8 cellular contexts compared by ENCODE assay signal in genomic region chr3:143119009-143119914, GRCh38. TPM values are rescaled to one million over a fixed set of nuclear protein-coding genes. Genes with fewer than 3 reads are reported as not detected.
DNase-seq lines count a peak whose midpoint lies in the region; ATAC-seq and TF ChIP-seq lines count a peak whose summit lies in the region.

CHST2 (plus strand) TSS chr3:143119771; CDS start chr3:143120817, 1,046 bp downstream.

- peaks cover 25% of the 10 kb centered on the region for H3K4me1 Mint-ChIP-seq in GM23338
- H3K4me1 Mint-ChIP-seq in T-helper 1 cell treated with Interleukin-12 subunit alpha and Interleukin-12 subunit beta and Interleukin-4 antibody, amounts not matched to agents 30 μg/mL and 1 μg/mL, for 36 hours (ENCODE audit: low read depth) = peaks cover 29% of the 10 kb centered on the region

- H3K27ac ChIP-seq in GM23338 (ENCODE audit: low read depth) = peak within 1 kb of the TSS; percentile 87
- no peak within 1 kb of the TSS for H3K27ac ChIP-seq in rectal smooth muscle tissue (ENCODE audit: low read depth, low read length)

- H3K4me2 ChIP-seq in GM23338 = peak within 1 kb of the TSS; percentile 97

- TF ChIP-seq CTCF in GM23338 (conservative IDR thresholded peaks at IDR 0.05; ENCODE audit: low read depth in 2 of 2) (no peak), LNCaP clone FGC (IDR thresholded peaks at IDR 0.05; ENCODE audit: control insufficient read depth, extremely low read depth, insufficient read depth) (no peak)

- H3K4me3 Mint-ChIP-seq in GM23338 = peak within 1 kb of the TSS; percentile 91
- H3K4me3 Mint-ChIP-seq in T-helper 1 cell treated with Interleukin-12 subunit alpha and Interleukin-12 subunit beta and Interleukin-4 antibody, amounts not matched to agents 30 μg/mL and 1 μg/mL, for 36 hours = peak within 1 kb of the TSS; percentile 87

- H3K27me3 Mint-ChIP-seq in GM23338 (ENCODE audit: insufficient read depth, low read depth, poor library complexity) = peaks cover 21% of the 10 kb centered on the region
- peaks cover 12% of the 10 kb centered on the region for H3K27me3 Mint-ChIP-seq in T-helper 1 cell treated with Interleukin-12 subunit alpha and Interleukin-12 subunit beta and Interleukin-4 antibody, amounts not matched to agents 30 μg/mL and 1 μg/mL, for 36 hours (ENCODE audit: low read depth)

- peak within 1 kb of the TSS; percentile 95 for H2AFZ ChIP-seq in GM23338

- H3K4me3 ChIP-seq in GM23338 (peak within 1 kb of the TSS; percentile 81), LNCaP clone FGC (ENCODE audit: low read depth, low read length) (peak within 1 kb of the TSS; percentile 48), rectal smooth muscle tissue (ENCODE audit: low read length) (peak within 1 kb of the TSS; percentile 86)

- H3K9me3 Mint-ChIP-seq in GM23338 = no peaks in the 10 kb centered on the region
- no peaks in the 10 kb centered on the region for H3K9me3 Mint-ChIP-seq in T-helper 1 cell treated with Interleukin-12 subunit alpha and Interleukin-12 subunit beta and Interleukin-4 antibody, amounts not matched to agents 30 μg/mL and 1 μg/mL, for 36 hours

- H3K4me1 ChIP-seq in GM23338 (ENCODE audit: insufficient read depth) (peaks cover 6% of the 10 kb centered on the region), rectal smooth muscle tissue (ENCODE audit: control insufficient read depth, insufficient read depth, low read length) (no peaks in the 10 kb centered on the region)

- no peaks in the 10 kb centered on the region; the same call in 1 of the 2 replicates for H4K20me1 ChIP-seq in GM23338 (replicated peaks; ENCODE audit: insufficient read depth)

- no peaks in the 10 kb centered on the region for H3K9me2 ChIP-seq in GM23338 (ENCODE audit: insufficient read depth)

- no peaks in the 10 kb centered on the region for H3K79me2 ChIP-seq in GM23338 (replicated peaks; ENCODE audit: insufficient read depth)

- peaks cover 16% of the 10 kb centered on the region for H3K36me3 Mint-ChIP-seq in GM23338 (ENCODE audit: low read depth)
- peaks cover 2% of the 10 kb centered on the region for H3K36me3 Mint-ChIP-seq in T-helper 1 cell treated with Interleukin-12 subunit alpha and Interleukin-12 subunit beta and Interleukin-4 antibody, amounts not matched to agents 30 μg/mL and 1 μg/mL, for 36 hours (ENCODE audit: low read depth)

- ATAC-seq in GM23338 = peak; percentile 85

- H3K27me3 ChIP-seq in GM23338 (ENCODE audit: insufficient read depth) = peaks cover 33% of the 10 kb centered on the region
- peaks cover 11% of the 10 kb centered on the region for H3K27me3 ChIP-seq in rectal smooth muscle tissue (ENCODE audit: control insufficient read depth, insufficient read depth, low read length)

- no peaks in the 10 kb centered on the region for H3F3A ChIP-seq in GM23338 (replicated peaks; ENCODE audit: low read depth)

- H3K36me3 ChIP-seq in GM23338 (ENCODE audit: insufficient read depth) (no peaks in the 10 kb centered on the region; the same call in 1 of the 2 replicates), rectal smooth muscle tissue (ENCODE audit: control insufficient read depth, insufficient read depth, low read length) (no peaks in the 10 kb centered on the region)

- peak within 1 kb of the TSS; percentile 80 for H3K27ac Mint-ChIP-seq in GM23338
- H3K27ac Mint-ChIP-seq in T-helper 1 cell treated with Interleukin-12 subunit alpha and Interleukin-12 subunit beta and Interleukin-4 antibody, amounts not matched to agents 30 μg/mL and 1 μg/mL, for 36 hours = peak within 1 kb of the TSS; percentile 66

- H3K9ac ChIP-seq in rectal smooth muscle tissue (ENCODE audit: low read length) = peak within 1 kb of the TSS; percentile 73

- peak; percentile 98 for DNase-seq in GM03348 (ENCODE audit: low spot score)
- peak; percentile 88 for DNase-seq in GM23338 (ENCODE audit: low spot score)
- DNase-seq in LNCaP clone FGC (ENCODE audit: low read depth) = no peak
- peak in 56 of 58 donors; percentile 29 to 90 (median 62) for DNase-seq in anterior cingulate cortex (lab: John Stamatoyannopoulos, UW)
- DNase-seq in hepatic stellate cell (ENCODE audit: low spot score) = peak; percentile 94
- no peak for DNase-seq in HT-29 (ENCODE audit: low spot score)

TF ChIP-seq in GM23338, 12 proteins besides CTCF, POLR2A, EP300 and RAD21:
- TF ChIP-seq POLR2AphosphoS5 (IDR thresholded peaks at IDR 0.05; ENCODE audit: low read depth) (peak; percentile 76), CREB1 (CRISPR knock-in tag; IDR thresholded peaks at IDR 0.05; ENCODE audit: low read depth) (peak; percentile 51), NANOG (IDR thresholded peaks at IDR 0.05; ENCODE audit: borderline replicate concordance) (no peak)
- TF ChIP-seq, protein P1, sequence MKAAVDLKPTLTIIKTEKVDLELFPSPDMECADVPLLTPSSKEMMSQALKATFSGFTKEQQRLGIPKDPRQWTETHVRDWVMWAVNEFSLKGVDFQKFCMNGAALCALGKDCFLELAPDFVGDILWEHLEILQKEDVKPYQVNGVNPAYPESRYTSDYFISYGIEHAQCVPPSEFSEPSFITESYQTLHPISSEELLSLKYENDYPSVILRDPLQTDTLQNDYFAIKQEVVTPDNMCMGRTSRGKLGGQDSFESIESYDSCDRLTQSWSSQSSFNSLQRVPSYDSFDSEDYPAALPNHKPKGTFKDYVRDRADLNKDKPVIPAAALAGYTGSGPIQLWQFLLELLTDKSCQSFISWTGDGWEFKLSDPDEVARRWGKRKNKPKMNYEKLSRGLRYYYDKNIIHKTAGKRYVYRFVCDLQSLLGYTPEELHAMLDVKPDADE (IDR thresholded peaks at IDR 0.05) = no peak

RNA-seq across cellular contexts. Expression of gene CHST2, which starts in this region (rescaled TPM):
- 23.5 and 28.3 TPM in 2 replicates for total RNA-seq in GM23338 (2014; rRNA removed; shearing (Covaris generic))
- 4.1 and 4.3 TPM in 2 replicates for polyA plus RNA-seq in GM23338 (2016; fragmentation: Nextera tagmentation; extraction: Ambion mirVana)
- not detected in 2 replicates for total RNA-seq in HT-29 (2014; rRNA removed; shearing (Covaris generic))

Comparison
In these comparisons a context has a peak if more than half of its experiments do, and no peak if none do; other contexts are left out.
1. RNA of gene CHST2 (total RNA-seq): 23.5 to 28.3 TPM in GM23338; not detected in HT-29; every median in the first group is over 10 times any median in the second.
2. DNase-seq: peak in GM03348 (single experiment), GM23338 (single experiment), anterior cingulate cortex (56 of 58) and hepatic stellate cell (single experiment); none in LNCaP clone FGC (single experiment) and HT-29 (single experiment).
3. Peak in every context shown above with its lines, with median percentiles within 50 percentile points of each other: H3K4me3 ChIP-seq.